Comparison of ENCODE assay signal across 8 cellular contexts in the genomic region with DNA sequence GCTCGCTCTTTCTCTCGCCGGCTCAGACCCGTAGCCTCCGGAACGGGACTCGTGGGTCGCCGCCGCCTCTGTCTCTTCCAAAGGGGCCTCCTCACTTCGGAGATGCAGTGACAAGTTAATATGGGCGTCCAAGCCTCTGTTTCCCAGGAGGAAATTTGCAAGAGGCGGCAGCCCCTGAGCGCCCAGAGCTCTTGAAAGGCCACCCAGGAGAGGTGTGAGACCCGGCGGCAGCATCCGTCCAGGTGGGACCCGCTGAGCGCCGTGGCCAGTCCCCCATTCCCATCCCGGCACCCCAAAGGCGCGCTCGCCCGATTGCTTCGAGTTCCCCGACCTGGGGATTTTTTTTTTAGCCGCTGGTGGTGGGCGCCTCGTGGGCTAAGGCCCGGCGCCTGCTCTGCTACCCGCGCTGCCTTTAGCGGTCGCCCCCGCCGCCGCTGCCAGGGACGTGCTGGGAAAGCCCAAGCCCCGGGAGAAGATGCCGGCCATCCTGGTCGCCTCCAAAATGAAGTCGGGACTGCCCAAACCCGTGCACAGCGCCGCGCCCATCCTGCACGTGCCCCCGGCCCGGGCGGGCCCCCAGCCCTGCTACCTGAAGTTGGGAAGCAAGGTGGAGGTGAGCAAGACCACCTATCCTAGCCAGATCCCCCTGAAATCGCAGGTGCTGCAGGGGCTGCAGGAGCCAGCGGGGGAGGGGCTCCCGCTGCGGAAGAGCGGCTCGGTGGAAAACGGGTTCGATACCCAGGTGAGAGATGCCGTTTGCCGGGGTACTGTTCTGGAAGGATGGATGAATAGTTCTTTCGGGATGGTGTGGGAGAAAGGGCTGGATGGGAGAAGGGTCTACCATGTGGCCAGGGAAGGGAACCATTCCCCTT. TPM values are rescaled to one million over a fixed set of nuclear protein-coding genes. Genes with fewer than 3 reads are reported as not detected.
A peak's percentile ranks its signal among the peaks of the same experiment; 100 is the strongest.
DNase-seq lines count a peak whose midpoint lies in the region; ATAC-seq and TF ChIP-seq lines count a peak whose summit lies in the region.

No MANE protein-coding gene starts in this region.

- H2BK5ac ChIP-seq in mesendoderm (ENCODE audit: low read length): no peak overlapping the region

- no peak overlapping the region for H3K23ac ChIP-seq in mesendoderm (ENCODE audit: low read length)

- no CpG with 5 or more reads among the region's 63 CpGs for WGBS in mesendoderm (ENCODE audit: extremely low coverage, insufficient coverage, low lambda C conversion rate)

- intact Hi-C loops in breast epithelium (cut with DNase I; ENCODE audit: low total_unique reads) (loop anchor here (5.0 kb wide), 1 partner anchor 351 kb away; no protein-coding TSS in a partner anchor), uterus (cut with DNase I; ENCODE audit: low total_unique reads) (no loop called here)

- H2BK120ac ChIP-seq in mesendoderm (ENCODE audit: low read depth, low read length): no peak overlapping the region

- peak overlapping the region; percentile 93 for H3K4me2 ChIP-seq in mesendoderm (ENCODE audit: low read length)

- H3K56ac ChIP-seq in mesendoderm (ENCODE audit: low read length): peak overlapping the region; percentile 73

- no peak overlapping the region for H2BK15ac ChIP-seq in mesendoderm (replicated peaks; ENCODE audit: low read depth)

- TF ChIP-seq CTCF in breast epithelium (IDR thresholded peaks at IDR 0.05) (no peak), uterus (IDR thresholded peaks at IDR 0.05) (no peak)

- peaks cover 59% of the 10 kb centered on the region for H3K27me3 ChIP-seq in HUES48 (ENCODE audit: control insufficient read depth, insufficient read depth, low read length)
- H3K27me3 ChIP-seq in breast epithelium: peaks cover 3 to 23% of the 10 kb centered on the region in 2 donors
- H3K27me3 ChIP-seq in mesendoderm (ENCODE audit: insufficient read depth, low read length, poor library complexity): peaks cover 10% of the 10 kb centered on the region
- no peaks in the 10 kb centered on the region for H3K27me3 ChIP-seq in uterus

- no peak overlapping the region for H3K9ac ChIP-seq in HUES48 (ENCODE audit: low read depth, low read length)
- H3K9ac ChIP-seq in mesendoderm (ENCODE audit: low read length): peak overlapping the region; percentile 27

- no peaks in the 10 kb centered on the region for H3K79me1 ChIP-seq in mesendoderm (ENCODE audit: low read length)

- DNase-seq in breast epithelium (ENCODE audit: low spot score in 2 of 2): no peak
- DNase-seq in mesendoderm: peak; percentile 45
- peak in 1 of 2 donors; percentile 28 for DNase-seq in uterus
- DNase-seq in NCI-H774 (lab: John Stamatoyannopoulos, UW): no peak
- no peak for DNase-seq in KBM-7
- DNase-seq in central memory CD4-positive, alpha-beta T cell: no peak

- H2AK5ac ChIP-seq in mesendoderm (ENCODE audit: low read length): no peak overlapping the region

- H3K4me1 ChIP-seq in HUES48 (ENCODE audit: control insufficient read depth, insufficient read depth, low read length) (peaks cover 17% of the 10 kb centered on the region), breast epithelium (peaks cover 6 to 7% of the 10 kb centered on the region in 2 donors), mesendoderm (ENCODE audit: control insufficient read depth, low read depth, low read length) (peaks cover 3% of the 10 kb centered on the region), uterus (peaks cover 0 to 14% of the 10 kb centered on the region in 2 donors)

- H3K4me3 ChIP-seq in HUES48 (ENCODE audit: low read depth, low read length): peak overlapping the region; percentile 62
- H3K4me3 ChIP-seq in breast epithelium: peak overlapping the region; percentile 67 to 87 (median 77)
- H3K4me3 ChIP-seq in mesendoderm (ENCODE audit: low read length): no peak overlapping the region
- peak overlapping the region; percentile 45 to 59 for H3K4me3 ChIP-seq in uterus

- no peak overlapping the region for H4K8ac ChIP-seq in mesendoderm (ENCODE audit: low read depth, low read length)

- H3K9me3 ChIP-seq in HUES48 (ENCODE audit: control insufficient read depth, insufficient read depth, low read length) (no peaks in the 10 kb centered on the region), breast epithelium (no peaks in the 10 kb centered on the region), uterus (no peaks in the 10 kb centered on the region)

- no peaks in the 10 kb centered on the region for H3K79me2 ChIP-seq in mesendoderm (ENCODE audit: control insufficient read depth, insufficient read depth, low read length)

- H3K27ac ChIP-seq in HUES48 (ENCODE audit: low read depth, low read length): no peak overlapping the region
- H3K27ac ChIP-seq in breast epithelium: peak overlapping the region; percentile 92 to 93
- no peak overlapping the region for H3K27ac ChIP-seq in mesendoderm (ENCODE audit: low read depth, low read length)
- H3K27ac ChIP-seq in uterus: peak overlapping the region; percentile 75 to 89

- in situ Hi-C loops in KBM-7 (cut with MboI; ENCODE audit: low pct_unique_long_range_greater_than_20kb, low sequenced_read_pairs): no loop called here

- no peak overlapping the region for H3K18ac ChIP-seq in mesendoderm (ENCODE audit: low read length)

- no peaks in the 10 kb centered on the region for H3K36me3 ChIP-seq in HUES48 (ENCODE audit: control insufficient read depth, insufficient read depth, low read length)
- H3K36me3 ChIP-seq in breast epithelium: no peaks in the 10 kb centered on the region
- no peaks in the 10 kb centered on the region for H3K36me3 ChIP-seq in mesendoderm (ENCODE audit: control insufficient read depth, insufficient read depth, low read length)
- no peaks in the 10 kb centered on the region for H3K36me3 ChIP-seq in uterus

- no peak overlapping the region for H4K5ac ChIP-seq in mesendoderm (ENCODE audit: low read length)

- TF ChIP-seq POLR2A in breast epithelium (IDR thresholded peaks at IDR 0.05) (no peak), uterus (IDR thresholded peaks at IDR 0.05) (no peak)

- H3K4ac ChIP-seq in mesendoderm (ENCODE audit: low read depth, low read length): no peak overlapping the region

- ATAC-seq in GM19023 (IDR thresholded peaks at IDR 0.05; ENCODE audit: unreplicated experiment): peak; percentile 2

RNA-seq across cellular contexts. Expression of a gene that starts 0.8 kb away (rescaled TPM):
- total RNA-seq in breast epithelium (10 to 100 TPM; 28.2 to 61.8 (median 31.4) TPM), uterus (10 to 100 TPM in 1 of 4 donors, 1 to 10 TPM in 3; 2.6 to 31.6 (median 5.7) TPM)
- polyA plus RNA-seq in mesendoderm (2013, experiment 1 of 2): 41.5 TPM
- polyA plus RNA-seq in mesendoderm (2013, experiment 2 of 2): 43.4 TPM

Comparison
In these comparisons a context has a peak if more than half of its experiments do, and no peak if none do; other contexts are left out.
1. H3K27ac ChIP-seq: peak in breast epithelium (2 of 2) and uterus (2 of 2); none in HUES48 (single experiment) and mesendoderm (single experiment).